In the genomic region with DNA sequence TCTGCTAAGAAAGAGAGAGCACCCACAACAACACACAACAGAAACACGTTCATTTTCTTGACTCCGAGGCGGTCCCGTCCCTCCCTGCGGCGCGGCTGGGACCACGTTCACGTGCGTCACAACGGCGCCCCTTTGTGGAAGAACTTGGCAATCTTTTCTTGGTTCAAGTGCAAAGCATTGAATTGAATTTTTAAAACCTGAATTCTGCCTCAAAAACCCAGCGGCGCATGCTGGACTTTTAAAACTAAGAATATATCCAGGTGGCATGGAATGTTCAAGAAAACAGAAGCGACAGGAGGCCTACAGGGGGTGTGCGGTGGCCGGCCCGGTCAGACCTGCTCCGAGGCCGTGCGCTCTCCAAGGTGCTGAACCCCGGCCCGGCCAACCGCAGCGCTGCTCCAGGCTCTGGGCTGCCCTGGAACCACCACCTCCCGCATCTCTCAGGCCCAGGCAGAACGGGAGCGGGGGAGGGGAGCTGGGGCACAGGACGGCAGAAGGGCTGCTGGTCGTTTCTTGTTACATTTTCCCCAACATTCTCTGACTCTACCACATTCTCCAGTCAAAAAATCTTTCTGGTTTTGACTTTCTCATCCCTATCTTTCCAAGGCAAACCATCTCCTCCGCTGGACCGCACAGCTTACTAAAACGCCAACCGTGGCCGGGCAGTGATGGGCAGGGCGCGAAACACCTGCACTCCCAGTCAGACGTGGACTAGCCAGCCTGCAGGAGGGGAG, we compare ENCODE assay signal across 9 cellular contexts. TPM values are rescaled to one million over a fixed set of nuclear protein-coding genes. Genes with fewer than 3 reads are reported as not detected.
DNase-seq lines count a peak whose midpoint lies in the region; ATAC-seq and TF ChIP-seq lines count a peak whose summit lies in the region.
"Had no signal": no experiment of that assay in that cellular context is flagged by ENCODE, and none has a peak within 500 bp of the region (broad histone marks: within the 10 kb centered on the region; RNA-seq: fewer than 3 reads in every experiment).

No MANE protein-coding gene starts in this region.

- H3K4me1 ChIP-seq in endodermal cell (ENCODE audit: control insufficient read depth, insufficient read depth, low read length) = no peaks in the 10 kb centered on the region

- no peak overlapping the region for H3K4me3 ChIP-seq in endodermal cell (ENCODE audit: low read length)

- no peaks in the 10 kb centered on the region for H3K9me3 ChIP-seq in endodermal cell (ENCODE audit: control insufficient read depth, low read length)

- no peak for ATAC-seq in GM21717 (IDR thresholded peaks at IDR 0.05; ENCODE audit: unreplicated experiment)

- peaks cover 4% of the 10 kb centered on the region for H3K36me3 Mint-ChIP-seq in endodermal cell (ENCODE audit: low read depth)

- no peak overlapping the region for H3K9ac ChIP-seq in endodermal cell (ENCODE audit: extremely low read depth, low read length, poor library complexity, severe bottlenecking)

- no peaks in the 10 kb centered on the region for H3K27me3 ChIP-seq in endodermal cell (ENCODE audit: control insufficient read depth, insufficient read depth, low read length, poor library complexity, severe bottlenecking)

- H3K27me3 Mint-ChIP-seq in endodermal cell (ENCODE audit: insufficient read depth) = no peaks in the 10 kb centered on the region

- 13 to 32% methylated on average over 18 to 38 of the region's 38 CpGs for WGBS in endodermal cell (ENCODE audit: insufficient coverage in 1 of 2, insufficient read length in 1 of 2), 2 experiments

- no peak overlapping the region for H3K27ac Mint-ChIP-seq in endodermal cell

- H3K4me1 Mint-ChIP-seq in endodermal cell = no peaks in the 10 kb centered on the region

- DNase-seq in DMS153 treated with DMSO at 0.1 percent for 48 hours (lab: John Stamatoyannopoulos, UW; ENCODE audit: unreplicated experiment) (peak; percentile 11), DMS153 (lab: John Stamatoyannopoulos, UW) (no peak), NCI-H748 (lab: John Stamatoyannopoulos, UW; ENCODE audit: unreplicated experiment) (peak; percentile 63), endodermal cell (peak; percentile 98), middle frontal gyrus (ENCODE audit: extremely low spot score, low spot score) (peak; percentile 50)
- peak; percentile 37 for DNase-seq in activated CD8-positive, alpha-beta memory T cell treated with anti-CD3 and anti-CD28 coated beads, Interleukin-2, amount 50 U/mL, for 1 hour (ENCODE audit: extremely low read depth)
- peak; percentile 40 to 50 for DNase-seq in stimulated activated CD8-positive, alpha-beta memory T cell treated with anti-CD3 and anti-CD28 coated beads, Interleukin-4, amount 100 ng/mL, for 4 hours (ENCODE audit: low read depth in 2 of 2, low spot score in 1 of 2)

- peaks cover 4% of the 10 kb centered on the region for H3K36me3 ChIP-seq in endodermal cell (ENCODE audit: control insufficient read depth, insufficient read depth, low read length)

- no peak overlapping the region for H3K27ac ChIP-seq in endodermal cell (ENCODE audit: low read depth, low read length)

- TF ChIP-seq CTCF in endodermal cell (conservative IDR thresholded peaks at IDR 0.05) = peak; percentile 93

- no peaks in the 10 kb centered on the region for H3K9me3 Mint-ChIP-seq in endodermal cell

- H3K4me3 Mint-ChIP-seq in endodermal cell = no peak overlapping the region

RNA-seq across cellular contexts. Expression of a gene that starts 3.4 kb away (rescaled TPM):
- 10 to 100 TPM; 31.5 to 37.6 TPM for total RNA-seq in endodermal cell
- 42.8 TPM for polyA plus RNA-seq in endodermal cell (2013, experiment 1 of 2)
- 31.9 TPM for polyA plus RNA-seq in endodermal cell (2013, experiment 2 of 2)

RNA-seq across cellular contexts. Expression of a gene that starts 3.7 kb away (rescaled TPM):
- 10 to 100 TPM; 24.0 to 30.1 TPM for total RNA-seq in endodermal cell
- 24.2 TPM for polyA plus RNA-seq in endodermal cell (2013, experiment 1 of 2)
- 21.2 TPM for polyA plus RNA-seq in endodermal cell (2013, experiment 2 of 2)

RNA-seq across cellular contexts. Expression of a gene that starts 35.8 kb away (rescaled TPM):
- 10 to 100 TPM; 71.2 to 88.5 TPM for total RNA-seq in endodermal cell
- polyA plus RNA-seq in endodermal cell (2013, experiment 1 of 2) = 62.1 TPM
- 49.1 TPM for polyA plus RNA-seq in endodermal cell (2013, experiment 2 of 2)

RNA-seq across cellular contexts. Expression of a gene that starts 43.1 kb away (rescaled TPM):
- total RNA-seq in endodermal cell = under 1 TPM in 1 of 2 donors, not detected in 1; 0.40 TPM
- 0.53 TPM for polyA plus RNA-seq in endodermal cell (2013, experiment 1 of 2)
- polyA plus RNA-seq in endodermal cell (2013, experiment 2 of 2) = 0.54 TPM
- total RNA-seq: mononuclear cell had no signal

RNA-seq across cellular contexts. Expression of a gene that starts 43.8 kb away (rescaled TPM):
- 10 to 100 TPM; 64.0 to 70.8 TPM for total RNA-seq in endodermal cell
- 151 TPM for polyA plus RNA-seq in endodermal cell (2013, experiment 1 of 2)
- 159 TPM for polyA plus RNA-seq in endodermal cell (2013, experiment 2 of 2)
